ENCODE assay signal across 21 cellular contexts in the genomic region with DNA sequence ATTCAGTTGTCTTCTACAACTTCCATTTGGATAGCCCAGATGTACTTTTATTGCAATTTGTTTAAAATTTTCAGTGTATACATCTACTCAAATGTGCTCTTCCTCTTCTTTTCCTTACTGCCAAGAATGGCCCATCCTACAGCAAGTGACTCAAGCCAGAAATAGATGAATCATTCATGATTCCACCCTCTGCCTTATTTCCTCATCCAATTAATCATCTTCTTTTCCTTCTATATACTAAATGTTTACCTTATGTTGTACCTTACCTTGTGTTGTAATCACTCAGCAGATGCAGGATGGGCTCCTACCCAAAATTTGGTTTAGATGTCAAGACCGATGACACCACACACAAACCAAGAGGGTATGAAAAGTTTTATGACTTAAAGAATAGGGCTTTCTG.
DNase-seq lines count a peak whose midpoint lies in the region; ATAC-seq and TF ChIP-seq lines count a peak whose summit lies in the region.
"Had no signal": no experiment of that assay in that cellular context is flagged by ENCODE, and none has a peak within 500 bp of the region (broad histone marks: within the 10 kb centered on the region; RNA-seq: fewer than 3 reads in every experiment).

No MANE protein-coding gene starts in this region.

- H3K36me3 Mint-ChIP-seq in T-helper 17 cell (ENCODE audit: low read depth) (no peaks in the 10 kb centered on the region), type B pancreatic cell (no peaks in the 10 kb centered on the region)
- H3K36me3 Mint-ChIP-seq: neural progenitor cell had no signal

- no TSS peak for BruUV-seq in IMR-90 (replicated peaks; lab: Mats Ljungman, UMichigan)
- no TSS peak for BruUV-seq in mammary epithelial cell (replicated peaks; lab: Mats Ljungman, UMichigan)

- ATAC-seq in IMR-90 (ENCODE audit: low read depth) (peak; percentile 64), T-helper 17 cell (no peak)
- ATAC-seq: K562, left lobe of liver had no signal

- H3K36me3 ChIP-seq in IMR-90 (ENCODE audit: control insufficient read depth, insufficient read depth, low read length) (no peaks in the 10 kb centered on the region), mammary epithelial cell (ENCODE audit: insufficient read depth, low read length) (no peaks in the 10 kb centered on the region)
- H3K36me3 ChIP-seq: neural progenitor cell, suprapubic skin had no signal

- peak overlapping the region; percentile 98 for H3K4ac ChIP-seq in IMR-90 (ENCODE audit: low read depth, low read length)

- H3K27me3 ChIP-seq in IMR-90 (ENCODE audit: control insufficient read depth, insufficient read depth, low read length) (no peaks in the 10 kb centered on the region), mammary epithelial cell (ENCODE audit: insufficient read depth, low read length) (no peaks in the 10 kb centered on the region)
- H3K27me3 ChIP-seq: neural progenitor cell, suprapubic skin had no signal

- H3K79me1 ChIP-seq in IMR-90 (ENCODE audit: low read depth in 1 of 2, low read length in 2 of 2), result no peaks in the 10 kb centered on the region

- H3K9me3 ChIP-seq in IMR-90 (ENCODE audit: control insufficient read depth, insufficient read depth, low read length) (no peaks in the 10 kb centered on the region), mammary epithelial cell (replicated peaks; ENCODE audit: insufficient read depth, low read length) (no peaks in the 10 kb centered on the region), T-helper 17 cell (ENCODE audit: control insufficient read depth, low read length, poor library complexity, severe bottlenecking) (no peaks in the 10 kb centered on the region)
- H3K9me3 ChIP-seq: suprapubic skin had no signal

- dilution Hi-C loops in IMR-90 (cut with HindIII; ENCODE audit: low sequenced_read_pairs, unreplicated experiment), result no loop called here
- dilution Hi-C loops in mammary epithelial cell (cut with HindIII; ENCODE audit: low sequenced_read_pairs), result no loop called here

- no peak overlapping the region for H4K5ac ChIP-seq in IMR-90 (ENCODE audit: low read depth, low read length)

- no peak overlapping the region for H3K27ac Mint-ChIP-seq in T-helper 17 cell
- H3K27ac Mint-ChIP-seq in type B pancreatic cell, result no peak overlapping the region
- H3K27ac Mint-ChIP-seq: activated CD4-positive, alpha-beta memory T cell treated with anti-CD3 and anti-CD28 coated beads, Interleukin-2, amount 10 ng/mL, durations not matched to agents 7 days and 5 days; activated naive CD4-positive, alpha-beta T cell treated with anti-CD3 and anti-CD28 coated beads for 36 hours; endodermal cell; neural progenitor cell had no signal

- TF ChIP-seq POLR2A in IMR-90 (IDR thresholded peaks at IDR 0.05; ENCODE audit: low read depth, low read length), result no peak

- no peak for TF ChIP-seq CTCF in IMR-90 (conservative IDR thresholded peaks at IDR 0.05; ENCODE audit: low read depth, low read length)
- no peak for TF ChIP-seq CTCF in mammary epithelial cell (conservative IDR thresholded peaks at IDR 0.05 in 1 of 2, IDR thresholded peaks at IDR 0.05 in 1 of 2; ENCODE audit: extremely low read depth in 1 of 2, insufficient read depth in 1 of 2, low read depth in 1 of 2, low read length in 2 of 2)
- no peak for TF ChIP-seq CTCF in fibroblast of villous mesenchyme (IDR thresholded peaks at IDR 0.05; ENCODE audit: insufficient read depth, low read depth, low read length)
- TF ChIP-seq CTCF in type B pancreatic cell (conservative IDR thresholded peaks at IDR 0.05), result no peak

- H3K27me3 Mint-ChIP-seq in T-helper 17 cell (no peaks in the 10 kb centered on the region), type B pancreatic cell (peaks cover 4% of the 10 kb centered on the region)
- H3K27me3 Mint-ChIP-seq: activated CD4-positive, alpha-beta memory T cell treated with anti-CD3 and anti-CD28 coated beads, Interleukin-2, amount 10 ng/mL, durations not matched to agents 7 days and 5 days had no signal

- H3K79me2 ChIP-seq in mammary epithelial cell (ENCODE audit: insufficient read depth, low read length), result no peaks in the 10 kb centered on the region

- H3K4me2 ChIP-seq in IMR-90 (ENCODE audit: low read depth, low read length) (no peak overlapping the region), mammary epithelial cell (ENCODE audit: insufficient read depth, low read depth, low read length) (peak overlapping the region; percentile 55)
- H3K4me2 ChIP-seq: neural progenitor cell had no signal

- peak overlapping the region; percentile 90; the same call in 1 of the 2 replicates for H3K23ac ChIP-seq in IMR-90 (ENCODE audit: low read depth, low read length)

- H2BK120ac ChIP-seq in IMR-90 (ENCODE audit: low read depth, low read length), result peak overlapping the region; percentile 88; the same call in 1 of the 2 replicates

- H3K4me1 Mint-ChIP-seq in T-helper 17 cell, result no peaks in the 10 kb centered on the region
- no peaks in the 10 kb centered on the region for H3K4me1 Mint-ChIP-seq in type B pancreatic cell (ENCODE audit: unreplicated experiment)
- H3K4me1 Mint-ChIP-seq: activated CD4-positive, alpha-beta memory T cell treated with anti-CD3 and anti-CD28 coated beads, Interleukin-2, amount 10 ng/mL, durations not matched to agents 7 days and 5 days; neural progenitor cell had no signal

- DNase-seq in AG08395 (ENCODE audit: low spot score) (peak; percentile 2), IMR-90 (peak; percentile 75), mammary epithelial cell (peak; percentile 84), fibroblast of villous mesenchyme (ENCODE audit: low read depth) (peak; percentile 61), islet precursor cell (no peak), DMS 273 treated with DMSO at 0.1 percent for 48 hours (lab: John Stamatoyannopoulos, UW) (no peak), T-helper 17 cell (no peak), type B pancreatic cell (ENCODE audit: extremely low spot score, unreplicated experiment) (no peak)
- DNase-seq: activated CD4-positive, alpha-beta memory T cell treated with anti-CD3 and anti-CD28 coated beads, Interleukin-2, amount 10 ng/mL, durations not matched to agents 7 days and 5 days; activated naive CD4-positive, alpha-beta T cell treated with anti-CD3 and anti-CD28 coated beads for 36 hours; aorta; endodermal cell; NCI-H2029 treated with DMSO at 0.1 percent for 48 hours; NCI-H524 treated with DMSO at 0.1 percent for 48 hours; SHP77; T-helper 1 cell had no signal

- peak overlapping the region; percentile 97; the same call in 1 of the 2 replicates for H2AK5ac ChIP-seq in IMR-90 (ENCODE audit: low read depth, low read length)

- H4K8ac ChIP-seq in IMR-90 (ENCODE audit: low read depth in 2 of 2, low read length in 2 of 2), result peak overlapping the region; percentile 40 to 92; a peak in 1 of 4 replicates

- peak overlapping the region; percentile 97; the same call in 1 of the 3 replicates for H2BK15ac ChIP-seq in IMR-90 (ENCODE audit: low read depth, low read length)

- H3K9me1 ChIP-seq in IMR-90 (ENCODE audit: insufficient read depth, low read length), result no peaks in the 10 kb centered on the region; the same call in 1 of the 2 replicates

- H4K20me1 ChIP-seq in IMR-90 (ENCODE audit: insufficient read depth, low read length) (no peaks in the 10 kb centered on the region), mammary epithelial cell (ENCODE audit: insufficient read depth, low read length) (no peaks in the 10 kb centered on the region)

- CTCF ChIA-PET in IMR-90 (lab: Yijun Ruan, JAX), result no interaction called here
- CTCF ChIA-PET in mammary epithelial cell (lab: Charles Lee; ENCODE audit: low non-redundant PET), result no interaction called here

- H3K9me3 Mint-ChIP-seq in type B pancreatic cell, result no peaks in the 10 kb centered on the region
- H3K9me3 Mint-ChIP-seq: activated naive CD4-positive, alpha-beta T cell treated with anti-CD3 and anti-CD28 coated beads for 36 hours; endodermal cell; neural progenitor cell had no signal

- no peak overlapping the region for H3K4me3 ChIP-seq in IMR-90 (ENCODE audit: insufficient read depth, low read depth, low read length)
- H3K4me3 ChIP-seq in mammary epithelial cell (replicated peaks in 1 of 3; ENCODE audit: insufficient read depth in 1 of 3, low read depth in 2 of 3, low read length in 3 of 3), result no peak overlapping the region
- no peak overlapping the region for H3K4me3 ChIP-seq in fibroblast of villous mesenchyme (ENCODE audit: low read depth, low read length)
- H3K4me3 ChIP-seq: K562, neural progenitor cell, suprapubic skin had no signal

- H3K18ac ChIP-seq in IMR-90 (ENCODE audit: low read depth, low read length), result no peak overlapping the region

- H3K4me3 Mint-ChIP-seq in T-helper 17 cell (no peak overlapping the region), type B pancreatic cell (no peak overlapping the region)
- H3K4me3 Mint-ChIP-seq: activated CD4-positive, alpha-beta memory T cell treated with anti-CD3 and anti-CD28 coated beads, Interleukin-2, amount 10 ng/mL, durations not matched to agents 7 days and 5 days; activated naive CD4-positive, alpha-beta T cell treated with anti-CD3 and anti-CD28 coated beads for 36 hours; endodermal cell; neural progenitor cell had no signal

- H2BK5ac ChIP-seq in IMR-90 (ENCODE audit: low read depth, low read length, poor library complexity, severe bottlenecking), result peak overlapping the region; percentile 87

- in situ Hi-C loops in IMR-90 (cut with MboI; ENCODE audit: low sequenced_read_pairs), result no loop called here
- in situ Hi-C loops in mammary epithelial cell (cut with MboI; ENCODE audit: low sequenced_read_pairs in 2 of 2), result no loop called here

- peak overlapping the region; percentile 70 for H4K91ac ChIP-seq in IMR-90 (ENCODE audit: insufficient read depth, low read depth, low read length)

- peaks cover 4% of the 10 kb centered on the region for H3K4me1 ChIP-seq in IMR-90 (ENCODE audit: control insufficient read depth, insufficient read depth, low read length)
- H3K4me1 ChIP-seq in mammary epithelial cell (ENCODE audit: insufficient read depth, low read length), result peaks cover 32% of the 10 kb centered on the region
- H3K4me1 ChIP-seq: neural progenitor cell, suprapubic skin had no signal

- TF ChIP-seq RAD21 in IMR-90 (IDR thresholded peaks at IDR 0.05; ENCODE audit: low read length), result no peak

- no peak overlapping the region for H2AK9ac ChIP-seq in IMR-90 (replicated peaks; ENCODE audit: low read depth, low read length, poor library complexity)

- POLR2A ChIA-PET in IMR-90 (lab: Charles Lee; ENCODE audit: unreplicated experiment), result no interaction called here

- H2BK20ac ChIP-seq in IMR-90 (ENCODE audit: low read depth, low read length), result peak overlapping the region; percentile 94; the same call in 1 of the 2 replicates

- H2AFZ ChIP-seq in IMR-90 (replicated peaks; ENCODE audit: low read length, poor library complexity) (no peak overlapping the region), mammary epithelial cell (ENCODE audit: low read depth, low read length) (no peak overlapping the region)
- H2AFZ ChIP-seq: neural progenitor cell had no signal

- no CpG with 5 or more reads among the region's 1 CpG for WGBS in IMR-90 (ENCODE audit: extremely low coverage in 2 of 2, insufficient read length in 1 of 2), 2 experiments
- WGBS in mammary epithelial cell (ENCODE audit: low coverage, missing lambda C conversion rate), result 0% methylated on average over 1 of the region's 1 CpG

- intact Hi-C loops in IMR-90 (cut with micrococcal nuclease) (no loop called here), mammary epithelial cell (cut with micrococcal nuclease) (loop anchor here (2.0 kb wide), 1 partner anchor 127 kb away; no protein-coding TSS in a partner anchor)

- no peak overlapping the region for H3K14ac ChIP-seq in IMR-90 (replicated peaks; ENCODE audit: low read depth, low read length)

- H3K56ac ChIP-seq in IMR-90 (ENCODE audit: extremely low read depth, insufficient read depth, low read length), result no peak overlapping the region

- no peak overlapping the region for H3K9ac ChIP-seq in IMR-90 (ENCODE audit: low read depth, low read length)
- no peak overlapping the region for H3K9ac ChIP-seq in mammary epithelial cell (ENCODE audit: insufficient read depth, low read length)
- H3K9ac ChIP-seq: neural progenitor cell had no signal

- no peak overlapping the region for H3K27ac ChIP-seq in IMR-90 (ENCODE audit: insufficient read depth, low read length)
- H3K27ac ChIP-seq in mammary epithelial cell (ENCODE audit: insufficient read depth, low read depth, low read length), result peak overlapping the region; percentile 82
- H3K27ac ChIP-seq: HL-60, neural progenitor cell, suprapubic skin had no signal

Comparison
In these comparisons a context has a peak if more than half of its experiments do, and no peak if none do; other contexts are left out.
1. DNase-seq: peak in AG08395 (single experiment), IMR-90 (single experiment), mammary epithelial cell (single experiment) and fibroblast of villous mesenchyme (single experiment); none in islet precursor cell (single experiment), DMS 273 treated with DMSO at 0.1 percent for 48 hours (single experiment), T-helper 17 cell (0 of 3) and type B pancreatic cell (single experiment).